Comparison of ENCODE assay signal across 14 cellular contexts in genomic region chr5:65121880-65122436, GRCh38.
DNase-seq lines count a peak whose midpoint lies in the region; ATAC-seq and TF ChIP-seq lines count a peak whose summit lies in the region.
"Had no signal": no experiment of that assay in that cellular context is flagged by ENCODE, and none has a peak within 500 bp of the region (broad histone marks: within the 10 kb centered on the region; RNA-seq: fewer than 3 reads in every experiment).

No MANE protein-coding gene starts in this region.

- no peak overlapping the region for H4K5ac ChIP-seq in mesendoderm (ENCODE audit: low read length)

- ATAC-seq in heart left ventricle, result no peak

- TF ChIP-seq CTCF in AG10803 (conservative IDR thresholded peaks at IDR 0.05; ENCODE audit: low read length), result no peak
- TF ChIP-seq CTCF in transverse colon (IDR thresholded peaks at IDR 0.05), result no peak
- no peak for TF ChIP-seq CTCF in heart left ventricle (IDR thresholded peaks at IDR 0.05)

- H3K79me2 ChIP-seq in mesendoderm (ENCODE audit: control insufficient read depth, insufficient read depth, low read length), result no peaks in the 10 kb centered on the region
- H3K79me2 ChIP-seq: parathyroid adenoma had no signal

- H3K18ac ChIP-seq in mesendoderm (ENCODE audit: low read length), result no peak overlapping the region

- no peak overlapping the region for H3K56ac ChIP-seq in mesendoderm (ENCODE audit: low read length)

- H3K79me1 ChIP-seq in mesendoderm (ENCODE audit: low read length), result no peaks in the 10 kb centered on the region

- intact Hi-C loops in transverse colon (cut with DNase I; ENCODE audit: low total_unique reads) (no loop called here), heart left ventricle (cut with DNase I) (no loop called here)

- H3K4ac ChIP-seq in mesendoderm (ENCODE audit: low read depth, low read length), result no peak overlapping the region

- in situ Hi-C loops in transverse colon (cut with MboI; ENCODE audit: low pct_ligation_motif_present in 1 of 4, low pct_unique_long_range_greater_than_20kb in 1 of 4, low sequenced_read_pairs in 3 of 4), result loop anchor here in 1 of 4 donors (25.0 kb wide), 1 partner anchor 365 kb away; the partner anchor contains the start of gene ADAMTS6

- H3K4me3 ChIP-seq in AG10803 (ENCODE audit: low read length) (no peak overlapping the region), adipocyte (ENCODE audit: low read length) (no peak overlapping the region), transverse colon (no peak overlapping the region), mesendoderm (ENCODE audit: low read length) (no peak overlapping the region), heart left ventricle (no peak overlapping the region)

- H3K36me3 ChIP-seq in adipocyte (ENCODE audit: control insufficient read depth, insufficient read depth, low read length, severe bottlenecking) (no peaks in the 10 kb centered on the region), transverse colon (no peaks in the 10 kb centered on the region), mesendoderm (ENCODE audit: control insufficient read depth, insufficient read depth, low read length) (no peaks in the 10 kb centered on the region), heart left ventricle (no peaks in the 10 kb centered on the region)
- H3K36me3 ChIP-seq: BE2C had no signal

- no peak overlapping the region for H3K4me2 ChIP-seq in mesendoderm (ENCODE audit: low read length)

- H2AK5ac ChIP-seq in mesendoderm (ENCODE audit: low read length), result no peak overlapping the region

- H3K9me3 ChIP-seq in adipocyte (ENCODE audit: control insufficient read depth, low read length), result no peaks in the 10 kb centered on the region
- H3K9me3 ChIP-seq in transverse colon, result peaks cover 0 to 5% of the 10 kb centered on the region in 2 donors
- peaks cover 0 to 15% (median 2%) of the 10 kb centered on the region in 12 donors for H3K9me3 ChIP-seq in heart left ventricle
- H3K9me3 ChIP-seq: BE2C had no signal

- DNase-seq in AG10803 (ENCODE audit: low read depth), result peak; percentile 79
- DNase-seq in HCEC 1CT, result peak; percentile 95
- DNase-seq in adipocyte (ENCODE audit: low read depth), result peak; percentile 25
- DNase-seq in glomerular visceral epithelial cell (ENCODE audit: extremely low spot score), result peak; percentile 67
- DNase-seq in transverse colon, result no peak
- no peak for DNase-seq in NCI-H146 treated with DMSO at 0.1 percent for 48 hours (lab: John Stamatoyannopoulos, UW; ENCODE audit: unreplicated experiment)
- DNase-seq in mesendoderm, result no peak
- DNase-seq in heart left ventricle, result no peak
- DNase-seq: BE2C, DMS53, islet precursor cell, Kasumi-1, T-helper 9 cell had no signal

- no peaks in the 10 kb centered on the region for H3K27me3 ChIP-seq in adipocyte (replicated peaks; ENCODE audit: control insufficient read depth, insufficient read depth, low read length)
- no peaks in the 10 kb centered on the region for H3K27me3 ChIP-seq in transverse colon
- no peaks in the 10 kb centered on the region for H3K27me3 ChIP-seq in mesendoderm (ENCODE audit: insufficient read depth, low read length, poor library complexity)
- H3K27me3 ChIP-seq in heart left ventricle, result no peaks in the 10 kb centered on the region
- H3K27me3 ChIP-seq: BE2C had no signal

- no peak overlapping the region for H2BK5ac ChIP-seq in mesendoderm (ENCODE audit: low read length)

- WGBS in transverse colon (ENCODE audit: low coverage in 1 of 2), 2 donors, result 93 to 100% methylated on average over 6 to 10 of the region's 10 CpGs
- WGBS in mesendoderm (ENCODE audit: extremely low coverage, insufficient coverage, low lambda C conversion rate), result no CpG with 5 or more reads among the region's 10 CpGs
- WGBS in heart left ventricle, 4 donors, result 96 to 98% (median 96%) methylated on average over 10 of the region's 10 CpGs

- TF ChIP-seq POLR2A in transverse colon (IDR thresholded peaks at IDR 0.05) (no peak), heart left ventricle (IDR thresholded peaks at IDR 0.05) (no peak)

- H3K27ac ChIP-seq in transverse colon, result no peak overlapping the region
- no peak overlapping the region for H3K27ac ChIP-seq in mesendoderm (ENCODE audit: low read depth, low read length)
- no peak overlapping the region for H3K27ac ChIP-seq in heart left ventricle
- H3K27ac ChIP-seq: parathyroid adenoma had no signal

- H2BK15ac ChIP-seq in mesendoderm (replicated peaks; ENCODE audit: low read depth), result no peak overlapping the region

- no peak for TF ChIP-seq EP300 in transverse colon (IDR thresholded peaks at IDR 0.05; ENCODE audit: low read depth)

- no peak overlapping the region for H2BK120ac ChIP-seq in mesendoderm (ENCODE audit: low read depth, low read length)

- H3K4me1 ChIP-seq in adipocyte (ENCODE audit: control insufficient read depth, insufficient read depth, low read length) (peaks cover 6% of the 10 kb centered on the region), transverse colon (peaks cover 0 to 11% (median 0%) of the 10 kb centered on the region in 4 donors), mesendoderm (ENCODE audit: control insufficient read depth, low read depth, low read length) (no peaks in the 10 kb centered on the region), heart left ventricle (peaks cover 0 to 14% (median 4%) of the 10 kb centered on the region in 12 donors)

- H3K9ac ChIP-seq in adipocyte (ENCODE audit: low read length) (no peak overlapping the region), mesendoderm (ENCODE audit: low read length) (no peak overlapping the region)
- H3K9ac ChIP-seq: parathyroid adenoma had no signal

- no peak overlapping the region for H3K23ac ChIP-seq in mesendoderm (ENCODE audit: low read length)

- no peak overlapping the region for H4K8ac ChIP-seq in mesendoderm (ENCODE audit: low read depth, low read length)

Comparison
In these comparisons a context has a peak if more than half of its experiments do, and no peak if none do; other contexts are left out.
1. DNase-seq: peak in AG10803 (single experiment), HCEC 1CT (single experiment), adipocyte (single experiment) and glomerular visceral epithelial cell (single experiment); none in transverse colon (single experiment), NCI-H146 treated with DMSO at 0.1 percent for 48 hours (single experiment), mesendoderm (single experiment) and heart left ventricle (0 of 5).